Comparison of ENCODE assay signal across 8 cellular contexts in genomic region chr5:149439899-149440655, GRCh38.
DNase-seq lines count a peak whose midpoint lies in the region; ATAC-seq and TF ChIP-seq lines count a peak whose summit lies in the region.

No MANE protein-coding gene starts in this region.

- H3K27ac Mint-ChIP-seq in activated T-cell treated with anti-CD3 and anti-CD28 coated beads, Interleukin-2, amount 50 U/mL, for 24 hours: peak overlapping the region; percentile 74
- H3K27ac Mint-ChIP-seq in effector memory CD8-positive, alpha-beta T cell: peak overlapping the region in 1 of 2 donors; percentile 70

- H3K4me1 Mint-ChIP-seq in activated T-cell treated with anti-CD3 and anti-CD28 coated beads, Interleukin-2, amount 50 U/mL, for 24 hours (ENCODE audit: low read depth): peaks cover 14% of the 10 kb centered on the region
- peaks cover 5 to 6% of the 10 kb centered on the region in 2 donors for H3K4me1 Mint-ChIP-seq in effector memory CD8-positive, alpha-beta T cell (ENCODE audit: low read depth in 2 of 2)

- H3F3A ChIP-seq in smooth muscle cell (ENCODE audit: low read depth): peaks cover 7% of the 10 kb centered on the region

- no peaks in the 10 kb centered on the region for H3K79me2 ChIP-seq in smooth muscle cell (ENCODE audit: low read depth)

- no peaks in the 10 kb centered on the region for H4K20me1 ChIP-seq in smooth muscle cell (ENCODE audit: low read depth)

- H3K4me2 ChIP-seq in smooth muscle cell: no peak overlapping the region

- no peaks in the 10 kb centered on the region for H3K27me3 Mint-ChIP-seq in activated T-cell treated with anti-CD3 and anti-CD28 coated beads, Interleukin-2, amount 50 U/mL, for 24 hours
- H3K27me3 Mint-ChIP-seq in effector memory CD8-positive, alpha-beta T cell: peaks cover 17 to 21% of the 10 kb centered on the region in 2 donors

- H3K36me3 Mint-ChIP-seq in activated T-cell treated with anti-CD3 and anti-CD28 coated beads, Interleukin-2, amount 50 U/mL, for 24 hours (ENCODE audit: low read depth): no peaks in the 10 kb centered on the region
- no peaks in the 10 kb centered on the region for H3K36me3 Mint-ChIP-seq in effector memory CD8-positive, alpha-beta T cell (ENCODE audit: insufficient read depth)

- H3K9me3 Mint-ChIP-seq in activated T-cell treated with anti-CD3 and anti-CD28 coated beads, Interleukin-2, amount 50 U/mL, for 24 hours: no peaks in the 10 kb centered on the region
- no peaks in the 10 kb centered on the region for H3K9me3 Mint-ChIP-seq in effector memory CD8-positive, alpha-beta T cell

- H3K4me3 ChIP-seq in Peyer's patch: no peak overlapping the region
- peak overlapping the region; percentile 25 for H3K4me3 ChIP-seq in epithelial cell of esophagus (ENCODE audit: low read length)
- no peak overlapping the region for H3K4me3 ChIP-seq in smooth muscle cell

- H3K27ac ChIP-seq in Peyer's patch (peak overlapping the region in 2 of 4 donors; percentile 40 to 67), smooth muscle cell (ENCODE audit: low read depth) (peak overlapping the region; percentile 35)

- H3K36me3 ChIP-seq in Peyer's patch (no peaks in the 10 kb centered on the region), smooth muscle cell (ENCODE audit: low read depth) (no peaks in the 10 kb centered on the region)

- H3K4me1 ChIP-seq in Peyer's patch (peaks cover 0 to 28% (median 1%) of the 10 kb centered on the region in 4 donors), smooth muscle cell (ENCODE audit: low read depth) (peaks cover 3% of the 10 kb centered on the region)

- no peak overlapping the region for H3K9ac ChIP-seq in smooth muscle cell (ENCODE audit: low read depth)

- no peak overlapping the region for H2AFZ ChIP-seq in smooth muscle cell (ENCODE audit: low read depth)

- H3K27me3 ChIP-seq in Peyer's patch (no peaks in the 10 kb centered on the region), smooth muscle cell (ENCODE audit: low read depth) (no peaks in the 10 kb centered on the region)

- H3K9me3 ChIP-seq in Peyer's patch (no peaks in the 10 kb centered on the region), smooth muscle cell (replicated peaks; ENCODE audit: low read depth) (no peaks in the 10 kb centered on the region)

- TF ChIP-seq CTCF in Peyer's patch (IDR thresholded peaks at IDR 0.05) (peak in 4 of 6 experiments; percentile 19 to 77 (median 69)), epithelial cell of esophagus (IDR thresholded peaks at IDR 0.05; ENCODE audit: insufficient read depth, low read depth, low read length, missing control alignments) (peak; percentile 78), smooth muscle cell (IDR thresholded peaks at IDR 0.05; ENCODE audit: borderline replicate concordance, insufficient read depth, poor library complexity, severe bottlenecking) (peak; percentile 36)

- TF ChIP-seq POLR2A in Peyer's patch (IDR thresholded peaks at IDR 0.05): no peak

- WGBS in smooth muscle cell (ENCODE audit: low lambda C conversion rate): 56% methylated on average over 10 of the region's 10 CpGs

- ATAC-seq in effector memory CD8-positive, alpha-beta T cell (replicated peaks): no peak

- no peak overlapping the region for H3K4me3 Mint-ChIP-seq in activated T-cell treated with anti-CD3 and anti-CD28 coated beads, Interleukin-2, amount 50 U/mL, for 24 hours
- no peak overlapping the region for H3K4me3 Mint-ChIP-seq in effector memory CD8-positive, alpha-beta T cell

- peak; percentile 42 for DNase-seq in activated T-cell treated with anti-CD3 and anti-CD28 coated beads, Interleukin-2, amount 50 U/mL, for 24 hours
- no peak for DNase-seq in activated T-cell treated with anti-CD3 and anti-CD28 coated beads, Interleukin-2, amount 50 U/mL, for 1 hour
- peak in 2 of 3 donors; percentile 79 to 83 for DNase-seq in Peyer's patch
- DNase-seq in epithelial cell of esophagus (ENCODE audit: low read depth): peak; percentile 98
- DNase-seq in smooth muscle cell (lab: John Stamatoyannopoulos, UW; ENCODE audit: unreplicated experiment): no peak
- DNase-seq in cerebellum (ENCODE audit: low spot score): no peak
- DNase-seq in effector memory CD8-positive, alpha-beta T cell: no peak
- DNase-seq in NCI-H446 (lab: John Stamatoyannopoulos, UW): no peak

Comparison
In these comparisons a context has a peak if more than half of its experiments do, and no peak if none do; other contexts are left out.
1. DNase-seq: peak in activated T-cell treated with anti-CD3 and anti-CD28 coated beads, Interleukin-2, amount 50 U/mL, for 24 hours (single experiment), Peyer's patch (2 of 3) and epithelial cell of esophagus (single experiment); none in activated T-cell treated with anti-CD3 and anti-CD28 coated beads, Interleukin-2, amount 50 U/mL, for 1 hour (single experiment), smooth muscle cell (single experiment), cerebellum (single experiment), effector memory CD8-positive, alpha-beta T cell (0 of 3) and NCI-H446 (0 of 2).
2. Peak in every context shown above with its lines, with median percentiles within 50 percentile points of each other: CTCF ChIP-seq.